8 cellular contexts compared by ENCODE assay signal in genomic region chr19:9323919-9324583, GRCh38. TPM values are rescaled to one million over a fixed set of nuclear protein-coding genes. Genes with fewer than 3 reads are reported as not detected.
A peak's percentile ranks its signal among the peaks of the same experiment; 100 is the strongest.
DNase-seq lines count a peak whose midpoint lies in the region; ATAC-seq and TF ChIP-seq lines count a peak whose summit lies in the region.

ZNF559 (plus strand) TSS chr19:9324179; CDS start chr19:9338550, 14,371 bp downstream.

- peak within 1 kb of the TSS; percentile 91 for H3K27ac ChIP-seq in left lung

- no peaks in the 10 kb centered on the region for H3K27me3 ChIP-seq in left lung

- H3K4me3 ChIP-seq in left lung: peak within 1 kb of the TSS; percentile 78 to 91

- peak within 1 kb of the TSS; percentile 93 for H3K4me3 Mint-ChIP-seq in activated CD4-positive, alpha-beta T cell treated with anti-CD3 and anti-CD28 coated beads, Interleukin-2, amount 10 ng/mL, durations not matched to agents 24 days and 14 days

- peaks cover 33% of the 10 kb centered on the region for H3K36me3 Mint-ChIP-seq in activated CD4-positive, alpha-beta T cell treated with anti-CD3 and anti-CD28 coated beads, Interleukin-2, amount 10 ng/mL, durations not matched to agents 24 days and 14 days (ENCODE audit: low read depth)

- peak; percentile 56 to 94 (median 85) for DNase-seq in C1 segment of cervical spinal cord (lab: John Stamatoyannopoulos, UW)
- peak; percentile 86 for DNase-seq in GM19240 (ENCODE audit: insufficient read length, low spot score)
- DNase-seq in NCI-H524 treated with DMSO at 0.1 percent for 48 hours (lab: John Stamatoyannopoulos, UW): peak; percentile 95
- DNase-seq in activated CD4-positive, alpha-beta T cell treated with anti-CD3 and anti-CD28 coated beads, Interleukin-2, amount 10 ng/mL, durations not matched to agents 24 days and 14 days: peak; percentile 98
- peak; percentile 67 for DNase-seq in cortex of kidney (lab: John Stamatoyannopoulos, UW)
- peak; percentile 93 to 96 for DNase-seq in left lung
- DNase-seq in stimulated activated CD4-positive, alpha-beta T cell treated with anti-CD3 and anti-CD28 coated beads, Interleukin-2, amount 100 ng/mL, for 4 hours (ENCODE audit: low read depth): peak; percentile 93

- H3K4me1 ChIP-seq in left lung: peaks cover 4 to 13% of the 10 kb centered on the region in 2 donors

- H3K9me3 ChIP-seq in left lung: peaks cover 0 to 69% of the 10 kb centered on the region in 2 donors

- peak; percentile 93 for ATAC-seq in HG03457 (IDR thresholded peaks at IDR 0.05; ENCODE audit: unreplicated experiment)
- ATAC-seq in left lung: peak; percentile 97

- H3K4me1 Mint-ChIP-seq in activated CD4-positive, alpha-beta T cell treated with anti-CD3 and anti-CD28 coated beads, Interleukin-2, amount 10 ng/mL, durations not matched to agents 24 days and 14 days: peaks cover 9% of the 10 kb centered on the region

- H3K36me3 ChIP-seq in left lung: peaks cover 0 to 37% of the 10 kb centered on the region in 2 donors

- peaks cover 21% of the 10 kb centered on the region for H3K9me3 Mint-ChIP-seq in activated CD4-positive, alpha-beta T cell treated with anti-CD3 and anti-CD28 coated beads, Interleukin-2, amount 10 ng/mL, durations not matched to agents 24 days and 14 days

- TF ChIP-seq CTCF in left lung (IDR thresholded peaks at IDR 0.05): peak in 1 of 2 donors; percentile 41

- H3K27me3 Mint-ChIP-seq in activated CD4-positive, alpha-beta T cell treated with anti-CD3 and anti-CD28 coated beads, Interleukin-2, amount 10 ng/mL, durations not matched to agents 24 days and 14 days: no peaks in the 10 kb centered on the region

- H3K27ac Mint-ChIP-seq in activated CD4-positive, alpha-beta T cell treated with anti-CD3 and anti-CD28 coated beads, Interleukin-2, amount 10 ng/mL, durations not matched to agents 24 days and 14 days: peak within 1 kb of the TSS; percentile 94

- intact Hi-C loops in activated CD4-positive, alpha-beta T cell treated with anti-CD3 and anti-CD28 coated beads, Interleukin-2, amount 10 ng/mL, durations not matched to agents 24 days and 14 days (cut with micrococcal nuclease): loop anchor here (1.0 to 5.0 kb wide), 3 partner anchors 15 to 258 kb away; partner anchors contain the start of genes ZNF121, ZNF266 and ZNF699
- intact Hi-C loops in left lung (cut with DNase I): no loop called here

RNA-seq across cellular contexts. Expression of gene ZNF559, which starts in this region (rescaled TPM):
- total RNA-seq in activated CD4-positive, alpha-beta T cell treated with anti-CD3 and anti-CD28 coated beads, Interleukin-2, amount 10 ng/mL, durations not matched to agents 24 days and 14 days: 8.2 and 9.5 TPM in 2 replicates
- 10 to 100 TPM; 14.2 to 15.1 TPM for total RNA-seq in left lung

Comparison
In these comparisons a context has a peak if more than half of its experiments do, and no peak if none do; other contexts are left out.
1. Peak in every context shown above with its lines: DNase-seq, ATAC-seq, H3K4me3 ChIP-seq and H3K27ac ChIP-seq.